23 cellular contexts compared by ENCODE assay signal in genomic region chr2:1977655-1978054, GRCh38.
"Had no signal": no experiment of that assay in that cellular context is flagged by ENCODE, and none has a peak within 500 bp of the region (broad histone marks: within the 10 kb centered on the region; RNA-seq: fewer than 3 reads in every experiment).

No MANE protein-coding gene starts in this region.

- ATAC-seq: HepG2, SK-N-SH treated with all-trans-retinoic acid at 6 μM for 48 hours had no signal

- H2AFZ ChIP-seq: PC-9 had no signal

- H3K4me2 ChIP-seq: KMS-11, PC-9 had no signal

- H3K36me3 ChIP-seq: Peyer's patch, SJCRH30 had no signal

- H3K27me3 ChIP-seq: Peyer's patch had no signal

- H3K4me3 ChIP-seq: PC-9, Peyer's patch, SJCRH30 had no signal

- H3K9me3 ChIP-seq: Peyer's patch, SJCRH30 had no signal

- H3K4me1 ChIP-seq: Peyer's patch had no signal

- H3K27ac ChIP-seq: KMS-11, PC-9, Peyer's patch, SJCRH30 had no signal

- DNase-seq: IMR-90, Kasumi-1, MM.1S, NCI-H1092 treated with DMSO at 0.1 percent for 48 hours, NCI-H1436, NCI-H187, NCI-H2029, NCI-H2081 treated with DMSO at 0.1 percent for 48 hours, NCI-H2171, NCI-H226, NCI-H446, NCI-H510A, NCI-H524 treated with DMSO at 0.1 percent for 48 hours, NCI-H69, NCI-H774, OCI-M1, PC-9, Peyer's patch, SHP77 treated with DMSO at 0.1 percent for 48 hours, SJCRH30 had no signal
